ENCODE assay signal across 8 cellular contexts in the genomic region with DNA sequence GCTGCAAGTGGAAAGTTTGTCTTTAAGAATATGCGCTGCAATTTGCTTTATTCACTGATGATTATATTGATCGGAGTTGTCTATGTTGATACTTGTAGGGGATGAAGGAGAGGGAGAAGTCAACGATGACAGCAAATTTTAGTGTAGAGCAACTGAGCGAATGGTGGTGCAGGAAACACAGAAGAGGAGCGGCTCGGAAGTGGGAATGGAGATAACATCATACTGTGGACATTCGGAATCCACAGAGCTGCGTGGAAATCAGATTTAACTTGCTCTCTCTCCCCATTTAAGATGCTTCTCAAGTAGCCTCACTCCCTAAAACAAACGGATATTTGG. TPM values are rescaled to one million over a fixed set of nuclear protein-coding genes. Genes with fewer than 3 reads are reported as not detected.
DNase-seq lines count a peak whose midpoint lies in the region; ATAC-seq and TF ChIP-seq lines count a peak whose summit lies in the region.

No MANE protein-coding gene starts in this region.

- H3K4me3 Mint-ChIP-seq in activated CD8-positive, alpha-beta memory T cell treated with anti-CD3 and anti-CD28 coated beads, Interleukin-2, amount 10 ng/mL, durations not matched to agents 7 days and 5 days = peak overlapping the region; percentile 79

- H3K9me3 Mint-ChIP-seq in activated CD8-positive, alpha-beta memory T cell treated with anti-CD3 and anti-CD28 coated beads, Interleukin-2, amount 10 ng/mL, durations not matched to agents 7 days and 5 days (ENCODE audit: low read depth) = no peaks in the 10 kb centered on the region

- H3K36me3 Mint-ChIP-seq in activated CD8-positive, alpha-beta memory T cell treated with anti-CD3 and anti-CD28 coated beads, Interleukin-2, amount 10 ng/mL, durations not matched to agents 7 days and 5 days = peaks cover 17% of the 10 kb centered on the region

- peaks cover 22% of the 10 kb centered on the region for H3K4me1 ChIP-seq in adipocyte (ENCODE audit: control insufficient read depth, insufficient read depth, low read length)
- H3K4me1 ChIP-seq in right lobe of liver = peaks cover 0 to 10% (median 0%) of the 10 kb centered on the region in 4 donors
- H3K4me1 ChIP-seq in thymus (ENCODE audit: control insufficient read depth, insufficient read depth, low read length) = peaks cover 22% of the 10 kb centered on the region

- intact Hi-C loops in right lobe of liver (cut with DNase I) = no loop called here

- H3K9me3 ChIP-seq in adipocyte (ENCODE audit: control insufficient read depth, low read length) (no peaks in the 10 kb centered on the region), right lobe of liver (no peaks in the 10 kb centered on the region), thymus (ENCODE audit: control insufficient read depth) (no peaks in the 10 kb centered on the region)

- peak overlapping the region; percentile 89 for H3K4me3 ChIP-seq in adipocyte (ENCODE audit: low read length)
- H3K4me3 ChIP-seq in right lobe of liver = peak overlapping the region; percentile 66 to 85 (median 81)
- H3K4me3 ChIP-seq in thymus (ENCODE audit: low read length) = peak overlapping the region; percentile 84

- no peak for TF ChIP-seq POLR2A in right lobe of liver (IDR thresholded peaks at IDR 0.05)

- CTCF ChIA-PET in activated CD8-positive, alpha-beta memory T cell treated with anti-CD3 and anti-CD28 coated beads, Interleukin-2, amount 10 ng/mL, durations not matched to agents 7 days and 5 days (lab: Charles Lee) = interaction anchor here (0.8 to 2.5 kb wide), 4 partner anchors 14 to 27 kb away, joined by 3 to 6 read pairs (median 4); no protein-coding TSS in a partner anchor

- peaks cover 24% of the 10 kb centered on the region for H3K36me3 ChIP-seq in adipocyte (ENCODE audit: control insufficient read depth, insufficient read depth, low read length, severe bottlenecking)
- peaks cover 0 to 4% (median 0%) of the 10 kb centered on the region in 4 donors for H3K36me3 ChIP-seq in right lobe of liver
- H3K36me3 ChIP-seq in thymus (ENCODE audit: control insufficient read depth, insufficient read depth) = peaks cover 20% of the 10 kb centered on the region

- H3K27ac Mint-ChIP-seq in activated CD8-positive, alpha-beta memory T cell treated with anti-CD3 and anti-CD28 coated beads, Interleukin-2, amount 10 ng/mL, durations not matched to agents 7 days and 5 days = peak overlapping the region; percentile 94

- no peak for ATAC-seq in activated CD8-positive, alpha-beta memory T cell treated with anti-CD3 and anti-CD28 coated beads, Interleukin-2, amount 10 ng/mL, durations not matched to agents 7 days and 5 days
- no peak for ATAC-seq in right lobe of liver

- no peak for TF ChIP-seq CTCF in right lobe of liver (IDR thresholded peaks at IDR 0.05)

- H3K27me3 ChIP-seq in adipocyte (replicated peaks; ENCODE audit: control insufficient read depth, insufficient read depth, low read length) (no peaks in the 10 kb centered on the region), right lobe of liver (no peaks in the 10 kb centered on the region), thymus (ENCODE audit: control insufficient read depth, insufficient read depth) (no peaks in the 10 kb centered on the region)

- no peak for DNase-seq in activated CD8-positive, alpha-beta memory T cell treated with anti-CD3 and anti-CD28 coated beads, Interleukin-2, amount 10 ng/mL, durations not matched to agents 7 days and 5 days
- DNase-seq in activated CD8-positive, alpha-beta memory T cell treated with anti-CD3 and anti-CD28 coated beads, Interleukin-2, amount 50 U/mL, for 48 hours = no peak
- DNase-seq in adipocyte (ENCODE audit: low read depth) = no peak
- no peak for DNase-seq in right lobe of liver
- no peak for DNase-seq in NK-92 treated with Interleukin-12 subunit alpha and Interleukin-12 subunit beta, amount 100 ng/mL, for 24 hours (lab: John Stamatoyannopoulos, UW)
- no peak for DNase-seq in NCI-H1092 (lab: John Stamatoyannopoulos, UW)
- DNase-seq in C1 segment of cervical spinal cord (lab: John Stamatoyannopoulos, UW) = no peak

- 64% methylated on average over 8 of the region's 9 CpGs for WGBS in right lobe of liver (ENCODE audit: insufficient coverage, low coverage, low lambda C conversion rate, missing lambda C conversion rate)
- 51% methylated on average over 9 of the region's 9 CpGs for WGBS in thymus

- peaks cover 44% of the 10 kb centered on the region for H3K4me1 Mint-ChIP-seq in activated CD8-positive, alpha-beta memory T cell treated with anti-CD3 and anti-CD28 coated beads, Interleukin-2, amount 10 ng/mL, durations not matched to agents 7 days and 5 days

- no peaks in the 10 kb centered on the region for H3K27me3 Mint-ChIP-seq in activated CD8-positive, alpha-beta memory T cell treated with anti-CD3 and anti-CD28 coated beads, Interleukin-2, amount 10 ng/mL, durations not matched to agents 7 days and 5 days

- peak overlapping the region; percentile 92 for H3K9ac ChIP-seq in adipocyte (ENCODE audit: low read length)

- H3K27ac ChIP-seq in right lobe of liver (no peak overlapping the region), thymus (ENCODE audit: low read depth) (peak overlapping the region; percentile 80)

RNA-seq across cellular contexts. Expression of a gene that starts 0.7 kb away (rescaled TPM):
- 10 to 100 TPM; 71.3 to 82.9 TPM for total RNA-seq in activated CD8-positive, alpha-beta memory T cell treated with anti-CD3 and anti-CD28 coated beads, Interleukin-2, amount 10 ng/mL, durations not matched to agents 7 days and 5 days
- 10 to 100 TPM; 32.6 to 49.8 (median 43.5) TPM for total RNA-seq in right lobe of liver
- 95.4 TPM for polyA plus RNA-seq in thymus

RNA-seq across cellular contexts. Expression of a gene that starts 24.0 kb away (rescaled TPM):
- 10 to 100 TPM; 37.1 to 44.2 TPM for total RNA-seq in activated CD8-positive, alpha-beta memory T cell treated with anti-CD3 and anti-CD28 coated beads, Interleukin-2, amount 10 ng/mL, durations not matched to agents 7 days and 5 days
- total RNA-seq in right lobe of liver = 10 to 100 TPM; 45.6 to 72.1 (median 54.0) TPM
- polyA plus RNA-seq in thymus = 178 TPM

RNA-seq across cellular contexts. Expression of a gene that starts 52.1 kb away (rescaled TPM):
- 10 to 100 TPM; 13.1 to 22.8 TPM for total RNA-seq in activated CD8-positive, alpha-beta memory T cell treated with anti-CD3 and anti-CD28 coated beads, Interleukin-2, amount 10 ng/mL, durations not matched to agents 7 days and 5 days
- total RNA-seq in right lobe of liver = 1 to 10 TPM; 3.4 to 9.1 (median 6.5) TPM
- 13.6 TPM for polyA plus RNA-seq in thymus

RNA-seq across cellular contexts. Expression of a gene that starts 52.5 kb away (rescaled TPM):
- 1 to 10 TPM; 2.5 to 2.7 TPM for total RNA-seq in activated CD8-positive, alpha-beta memory T cell treated with anti-CD3 and anti-CD28 coated beads, Interleukin-2, amount 10 ng/mL, durations not matched to agents 7 days and 5 days
- 1 to 10 TPM in 1 of 6 experiments, under 1 TPM in 1, not detected in 4; 0.75 to 1.2 TPM for total RNA-seq in right lobe of liver
- 1.1 TPM for polyA plus RNA-seq in thymus
